Comparison of ENCODE assay signal across 8 cellular contexts in genomic region chr3:11582123-11582968, GRCh38.
DNase-seq lines count a peak whose midpoint lies in the region; ATAC-seq and TF ChIP-seq lines count a peak whose summit lies in the region.

No MANE protein-coding gene starts in this region.

- H3K36me3 ChIP-seq in NT2/D1 (ENCODE audit: insufficient read depth, insufficient read length, low read length): peaks cover 20% of the 10 kb centered on the region
- no peaks in the 10 kb centered on the region for H3K36me3 ChIP-seq in colonic mucosa
- H3K36me3 ChIP-seq in stomach smooth muscle (ENCODE audit: control insufficient read depth in 2 of 2, insufficient read depth in 2 of 2, low read length in 2 of 2): no peaks in the 10 kb centered on the region

- DNase-seq in AG04449 (ENCODE audit: low read depth, low spot score): no peak
- DNase-seq in NT2/D1 (ENCODE audit: low read depth, low spot score): no peak
- peak; percentile 81 for DNase-seq in colonic mucosa
- DNase-seq in left lobe of liver (ENCODE audit: low spot score): no peak
- DNase-seq in GDM1 (lab: John Stamatoyannopoulos, UW): no peak

- H3K9me3 ChIP-seq in NT2/D1 (ENCODE audit: insufficient read depth, low read length): no peaks in the 10 kb centered on the region
- H3K9me3 ChIP-seq in colonic mucosa: no peaks in the 10 kb centered on the region
- no peaks in the 10 kb centered on the region for H3K9me3 ChIP-seq in stomach smooth muscle (ENCODE audit: control insufficient read depth in 2 of 2, low read length in 2 of 2)

- CTCF ChIA-PET in AG04449 (lab: Yijun Ruan, JAX): interaction anchor here (1.0 to 1.4 kb wide), 4 partner anchors 11 to 203 kb away, joined by 3 to 4 read pairs (median 4); no protein-coding TSS in a partner anchor

- peak overlapping the region; percentile 54 for H3K4me3 ChIP-seq in AG04449 (ENCODE audit: low read depth, low read length)
- H3K4me3 ChIP-seq in NT2/D1 (ENCODE audit: insufficient read length, low read depth): peak overlapping the region; percentile 53
- H3K4me3 ChIP-seq in colonic mucosa: peak overlapping the region; percentile 0
- peak overlapping the region; percentile 75 to 78 for H3K4me3 ChIP-seq in stomach smooth muscle (ENCODE audit: low read length in 2 of 2)

- no peak for TF ChIP-seq CTCF in AG04449 (IDR thresholded peaks at IDR 0.05; ENCODE audit: insufficient read depth, low read length, missing control alignments)
- no peak for TF ChIP-seq CTCF in colonic mucosa (IDR thresholded peaks at IDR 0.05)

- H3K27ac ChIP-seq in colonic mucosa (peak overlapping the region; percentile 14), stomach smooth muscle (ENCODE audit: low read length) (peak overlapping the region; percentile 73)

- H3K27me3 ChIP-seq in NT2/D1 (ENCODE audit: insufficient read depth, insufficient read length): no peaks in the 10 kb centered on the region
- H3K27me3 ChIP-seq in colonic mucosa: no peaks in the 10 kb centered on the region
- H3K27me3 ChIP-seq in stomach smooth muscle (ENCODE audit: control insufficient read depth in 1 of 2, insufficient read depth in 2 of 2, low read length in 2 of 2): no peaks in the 10 kb centered on the region

- H3K4me1 ChIP-seq in NT2/D1 (ENCODE audit: insufficient read depth, insufficient read length): peaks cover 2% of the 10 kb centered on the region
- H3K4me1 ChIP-seq in colonic mucosa: peaks cover 6% of the 10 kb centered on the region
- H3K4me1 ChIP-seq in stomach smooth muscle (ENCODE audit: control insufficient read depth, insufficient read depth, low read length): peaks cover 37% of the 10 kb centered on the region

- H3K9ac ChIP-seq in NT2/D1 (ENCODE audit: insufficient read length, low read depth) (peak overlapping the region; percentile 82), colonic mucosa (ENCODE audit: low read depth in 2 of 2, low read length in 2 of 2) (peak overlapping the region in 1 of 2 donors; percentile 65), stomach smooth muscle (ENCODE audit: low read length in 2 of 2) (peak overlapping the region; percentile 62 to 69)

- POLR2A ChIA-PET in AG04449 (lab: Yijun Ruan, JAX): no interaction called here

- intact Hi-C loops in colonic mucosa (cut with DNase I): no loop called here

- ATAC-seq in GM21360 (IDR thresholded peaks at IDR 0.05; ENCODE audit: unreplicated experiment): peak; percentile 65
- peak; percentile 54 for ATAC-seq in left lobe of liver
- ATAC-seq in GM19455 (IDR thresholded peaks at IDR 0.05; ENCODE audit: unreplicated experiment): no peak

Comparison
In these comparisons a context has a peak if more than half of its experiments do, and no peak if none do; other contexts are left out.
1. H3K4me3 ChIP-seq: peak in every context shown above with its lines; median percentile 76 in stomach smooth muscle; 54 in AG04449; 53 in NT2/D1; 0 in colonic mucosa.